Comparison of ENCODE assay signal across 9 cellular contexts in the genomic region with DNA sequence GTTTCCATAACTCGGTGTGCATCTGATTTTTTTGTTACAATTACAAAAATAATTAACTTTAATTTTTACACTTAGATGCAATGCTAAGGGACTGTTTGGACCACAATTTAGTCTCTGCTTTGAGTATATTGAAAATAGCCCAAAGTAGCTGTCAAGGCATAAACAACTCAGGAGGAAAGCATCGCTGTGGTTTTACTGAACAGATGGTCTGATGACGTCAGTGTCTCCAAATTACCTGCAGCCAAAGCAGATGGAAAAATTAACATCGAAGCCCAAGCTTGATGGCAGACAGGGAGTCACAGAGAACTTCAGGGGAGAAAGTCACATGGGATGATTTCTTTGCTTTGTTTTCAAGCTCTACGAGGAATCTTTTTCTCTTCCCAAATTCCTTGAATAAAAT.
DNase-seq lines count a peak whose midpoint lies in the region; ATAC-seq and TF ChIP-seq lines count a peak whose summit lies in the region.
"Had no signal": no experiment of that assay in that cellular context is flagged by ENCODE, and none has a peak within 500 bp of the region (broad histone marks: within the 10 kb centered on the region; RNA-seq: fewer than 3 reads in every experiment).

No MANE protein-coding gene starts in this region.

- H3K36me3 Mint-ChIP-seq in memory B cell: no peaks in the 10 kb centered on the region

- H3K27me3 Mint-ChIP-seq in memory B cell: no peaks in the 10 kb centered on the region

- ATAC-seq in HG03432 (IDR thresholded peaks at IDR 0.05; ENCODE audit: unreplicated experiment) (peak; percentile 39), SK-N-SH treated with all-trans-retinoic acid at 6 μM for 48 hours (peak; percentile 48), memory B cell (ENCODE audit: low read depth) (peak; percentile 58), left colon (no peak), esophagus mucosa (no peak)

- peak overlapping the region; percentile 69 for H3K27ac Mint-ChIP-seq in memory B cell

- H3K4me3 Mint-ChIP-seq in memory B cell: peak overlapping the region; percentile 28

- H3K9me3 Mint-ChIP-seq in memory B cell: no peaks in the 10 kb centered on the region

- intact Hi-C loops in left colon (cut with DNase I, micrococcal nuclease): no loop called here

- DNase-seq in EH (ENCODE audit: low read depth) (peak; percentile 45), memory B cell (ENCODE audit: low spot score in 2 of 2) (no peak), left colon (no peak), NCI-H2196 treated with DMSO at 0.1 percent for 48 hours (lab: John Stamatoyannopoulos, UW; ENCODE audit: unreplicated experiment) (no peak), mesenteric fat pad (ENCODE audit: low spot score) (no peak)
- DNase-seq: activated CD4-positive, CD25-positive, alpha-beta regulatory T cell had no signal

- H3K4me1 Mint-ChIP-seq in memory B cell: peaks cover 34% of the 10 kb centered on the region

TF ChIP-seq in SK-N-SH treated with all-trans-retinoic acid at 6 μM for 48 hours, 23 proteins besides CTCF, POLR2A, EP300 and RAD21:
- TF ChIP-seq, protein P1, sequence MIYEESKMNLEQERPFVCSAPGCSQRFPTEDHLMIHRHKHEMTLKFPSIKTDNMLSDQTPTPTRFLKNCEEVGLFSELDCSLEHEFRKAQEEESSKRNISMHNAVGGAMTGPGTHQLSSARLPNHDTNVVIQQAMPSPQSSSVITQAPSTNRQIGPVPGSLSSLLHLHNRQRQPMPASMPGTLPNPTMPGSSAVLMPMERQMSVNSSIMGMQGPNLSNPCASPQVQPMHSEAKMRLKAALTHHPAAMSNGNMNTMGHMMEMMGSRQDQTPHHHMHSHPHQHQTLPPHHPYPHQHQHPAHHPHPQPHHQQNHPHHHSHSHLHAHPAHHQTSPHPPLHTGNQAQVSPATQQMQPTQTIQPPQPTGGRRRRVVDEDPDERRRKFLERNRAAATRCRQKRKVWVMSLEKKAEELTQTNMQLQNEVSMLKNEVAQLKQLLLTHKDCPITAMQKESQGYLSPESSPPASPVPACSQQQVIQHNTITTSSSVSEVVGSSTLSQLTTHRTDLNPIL (CRISPR knock-in tag; IDR thresholded peaks at IDR 0.05; ENCODE audit: low read depth): no peak
- TF ChIP-seq OSR1 (CRISPR knock-in tag; IDR thresholded peaks at IDR 0.05) (no peak), ZNF8 (CRISPR knock-in tag; IDR thresholded peaks at IDR 0.05) (no peak), ISL1 (CRISPR knock-in tag; IDR thresholded peaks at IDR 0.05) (no peak), ESRRG (CRISPR knock-in tag; IDR thresholded peaks at IDR 0.05) (no peak), ZFP30 (CRISPR knock-in tag; IDR thresholded peaks at IDR 0.05) (no peak), ZFP3 (CRISPR knock-in tag; IDR thresholded peaks at IDR 0.05) (no peak), ZNF565 (CRISPR knock-in tag; conservative IDR thresholded peaks at IDR 0.05; ENCODE audit: low read depth) (no peak), ZNF70 (CRISPR knock-in tag; IDR thresholded peaks at IDR 0.05) (no peak), POU6F1 (CRISPR knock-in tag; IDR thresholded peaks at IDR 0.05; ENCODE audit: borderline replicate concordance, low read depth) (no peak), SNAI2 (CRISPR knock-in tag; IDR thresholded peaks at IDR 0.05) (no peak), ARNTL (CRISPR knock-in tag; IDR thresholded peaks at IDR 0.05; ENCODE audit: borderline replicate concordance, low read depth) (no peak)
- TF ChIP-seq, protein P2, sequence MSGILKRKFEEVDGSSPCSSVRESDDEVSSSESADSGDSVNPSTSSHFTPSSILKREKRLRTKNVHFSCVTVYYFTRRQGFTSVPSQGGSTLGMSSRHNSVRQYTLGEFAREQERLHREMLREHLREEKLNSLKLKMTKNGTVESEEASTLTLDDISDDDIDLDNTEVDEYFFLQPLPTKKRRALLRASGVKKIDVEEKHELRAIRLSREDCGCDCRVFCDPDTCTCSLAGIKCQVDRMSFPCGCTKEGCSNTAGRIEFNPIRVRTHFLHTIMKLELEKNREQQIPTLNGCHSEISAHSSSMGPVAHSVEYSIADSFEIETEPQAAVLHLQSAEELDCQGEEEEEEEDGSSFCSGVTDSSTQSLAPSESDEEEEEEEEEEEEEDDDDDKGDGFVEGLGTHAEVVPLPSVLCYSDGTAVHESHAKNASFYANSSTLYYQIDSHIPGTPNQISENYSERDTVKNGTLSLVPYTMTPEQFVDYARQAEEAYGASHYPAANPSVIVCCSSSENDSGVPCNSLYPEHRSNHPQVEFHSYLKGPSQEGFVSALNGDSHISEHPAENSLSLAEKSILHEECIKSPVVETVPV (CRISPR knock-in tag; IDR thresholded peaks at IDR 0.05): no peak
TF ChIP-seq in SK-N-SH treated with all-trans-retinoic acid at 6 μM for 48 hours: peak in this region for 0.

Comparison
In these comparisons a context has a peak if more than half of its experiments do, and no peak if none do; other contexts are left out.
1. ATAC-seq: peak in HG03432 (single experiment), SK-N-SH treated with all-trans-retinoic acid at 6 μM for 48 hours (single experiment) and memory B cell (single experiment); none in left colon (single experiment) and esophagus mucosa (single experiment).